Comparison of ENCODE assay signal across 29 cellular contexts in the genomic region with DNA sequence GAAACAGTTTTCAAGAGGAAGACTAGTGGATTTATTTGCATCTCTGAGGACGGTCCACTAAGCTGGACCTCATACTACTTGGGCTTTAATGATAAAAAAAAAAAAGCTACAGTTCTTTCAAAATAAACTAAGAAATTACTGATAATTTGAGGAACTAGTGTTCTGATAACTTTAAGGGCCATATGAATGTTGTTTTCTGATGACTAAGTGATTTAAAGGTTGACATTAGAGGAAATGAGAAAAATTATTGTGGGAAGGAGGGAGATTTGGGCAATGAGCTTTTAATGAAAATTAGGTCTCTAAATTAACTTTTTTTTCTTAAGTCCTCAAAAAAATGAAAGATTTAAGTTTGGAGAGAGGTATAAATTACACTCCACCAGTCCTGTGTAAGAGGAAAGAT.
"Had no signal": no experiment of that assay in that cellular context is flagged by ENCODE, and none has a peak within 500 bp of the region (broad histone marks: within the 10 kb centered on the region; RNA-seq: fewer than 3 reads in every experiment).

No MANE protein-coding gene starts in this region.

- H3K27ac ChIP-seq: ascending aorta, breast epithelium, cardiac muscle cell, colonic mucosa, epithelial cell of prostate, esophagus squamous epithelium, gastroesophageal sphincter, heart right ventricle, hepatocyte, WERI-Rb-1 had no signal

- FAIRE-seq: endometrium, endothelial cell of umbilical vein had no signal

- ATAC-seq: activated CD4-positive, CD25-positive, alpha-beta regulatory T cell treated with anti-CD3 and anti-CD28 coated beads, Interleukin-2, amount 50 U/mL, for 24 hours; activated CD8-positive, alpha-beta T cell treated with anti-CD3 and anti-CD28 coated beads for 36 hours; activated naive CD4-positive, alpha-beta T cell treated with anti-CD3 and anti-CD28 coated beads, Interleukin-2, amount 50 U/mL, for 72 hours; activated T-cell treated with anti-CD3 and anti-CD28 coated beads, Interleukin-2, amount 50 U/mL, for 4 hours; gastroesophageal sphincter; heart right ventricle had no signal

- H3K4me3 ChIP-seq: ascending aorta, breast epithelium, cardiac muscle cell, colonic mucosa, esophagus squamous epithelium, gastroesophageal sphincter, heart right ventricle, hepatocyte had no signal

- DNase-seq: activated B cell treated with CpG ODN at 0.5 μM for 24 hours; activated CD4-positive, alpha-beta T cell treated with anti-CD3 and anti-CD28 coated beads for 48 hours; activated CD4-positive, alpha-beta T cell treated with anti-CD3 and anti-CD28 coated beads, Interleukin-2, amount 50 U/mL, for 1 hour; activated CD8-positive, alpha-beta memory T cell treated with anti-CD3 and anti-CD28 coated beads for 24 hours; activated CD8-positive, alpha-beta T cell treated with anti-CD3 and anti-CD28 coated beads for 36 hours; activated effector memory CD4-positive, alpha-beta T cell treated with anti-CD3 and anti-CD28 coated beads, Interleukin-2, amount 50 U/mL, for 16 hours; activated naive CD8-positive, alpha-beta T cell treated with anti-CD3 and anti-CD28 coated beads, Interleukin-2, amount 10 ng/mL, durations not matched to agents 7 days and 5 days; activated T-cell treated with anti-CD3 and anti-CD28 coated beads, Interleukin-2, amount 50 U/mL, for 4 hours; central memory CD4-positive, alpha-beta T cell; cerebellar nuclear complex; colonic mucosa; effector CD8-positive, alpha-beta T cell; esophagus squamous epithelium; foreskin melanocyte; heart right ventricle; T-helper 2 cell; WERI-Rb-1 had no signal

- H3K4me3 Mint-ChIP-seq: activated B cell treated with CpG ODN at 0.5 μM for 24 hours; activated CD8-positive, alpha-beta T cell treated with anti-CD3 and anti-CD28 coated beads for 36 hours; activated naive CD8-positive, alpha-beta T cell treated with anti-CD3 and anti-CD28 coated beads, Interleukin-2, amount 10 ng/mL, durations not matched to agents 7 days and 5 days; activated T-cell treated with anti-CD3 and anti-CD28 coated beads, Interleukin-2, amount 50 U/mL, for 4 hours; brain had no signal

- H3K27me3 Mint-ChIP-seq: brain had no signal

- H3K4me2 ChIP-seq: hepatocyte had no signal

- H3K4me1 Mint-ChIP-seq: activated B cell treated with CpG ODN at 0.5 μM for 24 hours; activated naive CD8-positive, alpha-beta T cell treated with anti-CD3 and anti-CD28 coated beads, Interleukin-2, amount 10 ng/mL, durations not matched to agents 7 days and 5 days; brain had no signal

- H3K4me1 ChIP-seq: ascending aorta, breast epithelium, colonic mucosa, esophagus squamous epithelium, gastroesophageal sphincter, heart right ventricle had no signal

- H3K36me3 Mint-ChIP-seq: brain had no signal

- H3K9me3 ChIP-seq: ascending aorta, colonic mucosa, esophagus squamous epithelium, gastroesophageal sphincter had no signal

- H3K27ac Mint-ChIP-seq: activated B cell treated with CpG ODN at 0.5 μM for 24 hours; activated CD8-positive, alpha-beta T cell treated with anti-CD3 and anti-CD28 coated beads for 36 hours; activated naive CD4-positive, alpha-beta T cell treated with anti-CD3 and anti-CD28 coated beads, Interleukin-2, amount 50 U/mL, for 72 hours; activated naive CD8-positive, alpha-beta T cell treated with anti-CD3 and anti-CD28 coated beads, Interleukin-2, amount 10 ng/mL, durations not matched to agents 7 days and 5 days; activated T-helper 2 cell treated with anti-CD3 and anti-CD28 coated beads, Interferon-gamma antibody, Interleukin-2, Interleukin-4, amounts not matched to agents 10 μg/mL and 5 μg/mL and 100 μg/mL, durations not matched to agents 14 hours and 24 hours and 36 hours; brain had no signal

- H3K9me3 Mint-ChIP-seq: activated B cell treated with CpG ODN at 0.5 μM for 24 hours; activated CD8-positive, alpha-beta T cell treated with anti-CD3 and anti-CD28 coated beads for 36 hours had no signal
